Comparison of ENCODE assay signal across 36 cellular contexts in genomic region chr11:46108752-46109151, GRCh38. TPM values are rescaled to one million over a fixed set of nuclear protein-coding genes. Genes with fewer than 3 reads are reported as not detected.
DNase-seq lines count a peak whose midpoint lies in the region; ATAC-seq, FAIRE-seq and TF ChIP-seq lines count a peak whose summit lies in the region.
"Had no signal": no experiment of that assay in that cellular context is flagged by ENCODE, and none has a peak within 500 bp of the region (broad histone marks: within the 10 kb centered on the region; RNA-seq: fewer than 3 reads in every experiment).

No MANE protein-coding gene starts in this region.

- no TSS peak for BruUV-seq in K562 (replicated peaks; lab: Mats Ljungman, UMichigan)

- in situ Hi-C loops in K562 (cut with MboI) = no loop called here

- no peaks in the 10 kb centered on the region for H3K27me3 Mint-ChIP-seq in chondrocyte (ENCODE audit: low read depth)
- H3K27me3 Mint-ChIP-seq: B cell; CD4-positive, alpha-beta memory T cell; CD4-positive, alpha-beta T cell; CD4-positive, CD25-positive, alpha-beta regulatory T cell; CD8-positive, alpha-beta memory T cell had no signal

- no peaks in the 10 kb centered on the region for H3K36me3 Mint-ChIP-seq in chondrocyte (ENCODE audit: low read depth)
- H3K36me3 Mint-ChIP-seq: CD4-positive, CD25-positive, alpha-beta regulatory T cell; CD8-positive, alpha-beta T cell had no signal

- TF ChIP-seq EP300 in K562 (IDR thresholded peaks at IDR 0.05; ENCODE audit: low read length) = no peak

- TF ChIP-seq CTCF in K562 (IDR thresholded peaks at IDR 0.05 in 2 of 3, conservative IDR thresholded peaks at IDR 0.05 in 1 of 3; ENCODE audit: insufficient read depth in 2 of 3, low read depth in 1 of 3, low read length in 3 of 3) (no peak), neutrophil (IDR thresholded peaks at IDR 0.05) (no peak), WERI-Rb-1 (IDR thresholded peaks at IDR 0.05; ENCODE audit: low read depth, low read length) (no peak), chondrocyte (IDR thresholded peaks at IDR 0.05) (no peak)

- H4K20me1 ChIP-seq in Karpas-422 (ENCODE audit: insufficient read depth, low read depth, low read length) = no peaks in the 10 kb centered on the region
- no peaks in the 10 kb centered on the region for H4K20me1 ChIP-seq in K562 (replicated peaks; ENCODE audit: control insufficient read depth, insufficient read depth, low read length)

- DNase-seq in Karpas-422 (no peak), SK-N-MC (ENCODE audit: low read depth, low spot score) (no peak), K562 (ENCODE audit: extremely low read depth in 1 of 4, low spot score in 3 of 4) (no peak), WERI-Rb-1 (no peak), chondrocyte (ENCODE audit: low spot score) (no peak)
- DNase-seq in stimulated activated CD4-positive, alpha-beta T cell treated with anti-CD3 and anti-CD28 coated beads, Interleukin-4, amount 100 ng/mL, for 1 hour = no peak
- no peak for DNase-seq in stimulated activated CD4-positive, alpha-beta T cell treated with anti-CD3 and anti-CD28 coated beads, Interleukin-1b, Interleukin-23, amount 100 ng/mL, for 48 hours
- DNase-seq: 8988T; ACHN; AML-193; BE2C; C1 segment of cervical spinal cord; Caco-2; Calu3; CD4-positive, alpha-beta memory T cell; CD4-positive, alpha-beta T cell; CD4-positive, CD25-positive, alpha-beta regulatory T cell; CD8-positive, alpha-beta memory T cell; CD8-positive, alpha-beta T cell; COR-L47; DMS 273 treated with DMSO at 0.1 percent for 48 hours; DMS153; DMS53; DMS79; DMS79 treated with DMSO at 0.1 percent for 48 hours; DND-41; EL had no signal

- H2AFZ ChIP-seq in Karpas-422 (ENCODE audit: low read length) = no peak overlapping the region
- peak overlapping the region; percentile 67 for H2AFZ ChIP-seq in K562 (ENCODE audit: low read depth, low read length)

- H3K9me3 Mint-ChIP-seq in chondrocyte (ENCODE audit: low read depth) = no peaks in the 10 kb centered on the region
- H3K9me3 Mint-ChIP-seq: CD14-positive monocyte; CD4-positive, alpha-beta memory T cell; CD4-positive, alpha-beta T cell; CD4-positive, CD25-positive, alpha-beta regulatory T cell; CD8-positive, alpha-beta memory T cell; CD8-positive, alpha-beta T cell had no signal

- no peaks in the 10 kb centered on the region for H3K9me2 ChIP-seq in Karpas-422 (replicated peaks; ENCODE audit: insufficient read depth, low read length)

- ATAC-seq in K562 = no peak
- ATAC-seq: A549; CD8-positive, alpha-beta T cell had no signal

- intact Hi-C loops in K562 (cut with micrococcal nuclease) = loop anchor here (10.0 kb wide), 1 partner anchor 114 kb away; no protein-coding TSS in a partner anchor

- H3K4me3 Mint-ChIP-seq in chondrocyte (ENCODE audit: unreplicated experiment) = no peak overlapping the region
- H3K4me3 Mint-ChIP-seq: B cell; CD14-positive monocyte; CD4-positive, alpha-beta memory T cell; CD4-positive, alpha-beta T cell; CD4-positive, CD25-positive, alpha-beta regulatory T cell; CD8-positive, alpha-beta memory T cell; CD8-positive, alpha-beta T cell had no signal

- H3K9ac ChIP-seq in Karpas-422 (ENCODE audit: low read length) = no peak overlapping the region
- H3K9ac ChIP-seq in SK-N-MC (ENCODE audit: insufficient read length) = no peak overlapping the region
- H3K9ac ChIP-seq in K562 (ENCODE audit: insufficient read depth in 1 of 2, low read depth in 2 of 2, low read length in 2 of 2) = peak overlapping the region in 1 of 2 experiments; percentile 2; a peak in 1 of 4 replicates
- H3K9ac ChIP-seq: BLaER1; BLaER1 treated with 17β-estradiol and CSF1 and Interleukin-3, amounts not matched to agents 10 nM and 100 nM had no signal

- no peak overlapping the region for H3K4me3 ChIP-seq in Karpas-422 (ENCODE audit: low read length)
- no peak overlapping the region for H3K4me3 ChIP-seq in SK-N-MC
- H3K4me3 ChIP-seq in K562 = no peak overlapping the region
- H3K4me3 ChIP-seq in neutrophil (ENCODE audit: low read depth in 1 of 2, low read length in 1 of 2) = no peak overlapping the region
- H3K4me3 ChIP-seq in WERI-Rb-1 (ENCODE audit: low read depth, low read length) = no peak overlapping the region
- H3K4me3 ChIP-seq: A549; BLaER1; BLaER1 treated with 17β-estradiol and CSF1 and Interleukin-3, amounts not matched to agents 10 nM and 100 nM had no signal

- no peaks in the 10 kb centered on the region for H3K36me3 ChIP-seq in Karpas-422 (ENCODE audit: insufficient read depth, low read length)
- H3K36me3 ChIP-seq in SK-N-MC (ENCODE audit: insufficient read depth, low read length) = no peaks in the 10 kb centered on the region
- no peaks in the 10 kb centered on the region for H3K36me3 ChIP-seq in K562 (ENCODE audit: control insufficient read depth, insufficient read depth, low read length)
- H3K36me3 ChIP-seq in neutrophil = no peaks in the 10 kb centered on the region
- no peaks in the 10 kb centered on the region for H3K36me3 ChIP-seq in WERI-Rb-1
- H3K36me3 ChIP-seq: BE2C, BLaER1 had no signal

- POLR2A ChIA-PET in K562 (lab: Yijun Ruan, JAX) = interaction anchor here (0.5 kb wide), 1 partner anchor 307 kb away, joined by 3 read pairs; no protein-coding TSS in a partner anchor

- H3K9me1 ChIP-seq in K562 (ENCODE audit: control insufficient read depth, insufficient read depth, low read length) = no peaks in the 10 kb centered on the region

- peaks cover 29% of the 10 kb centered on the region for H3K4me1 Mint-ChIP-seq in chondrocyte (ENCODE audit: low read depth)

- no peak overlapping the region for H3K27ac Mint-ChIP-seq in chondrocyte (ENCODE audit: unreplicated experiment)
- H3K27ac Mint-ChIP-seq: B cell; CD4-positive, alpha-beta memory T cell; CD4-positive, alpha-beta T cell; CD4-positive, CD25-positive, alpha-beta regulatory T cell; CD8-positive, alpha-beta memory T cell; CD8-positive, alpha-beta T cell had no signal

- no peak for FAIRE-seq in K562 (lab: Jason Lieb, UNC)
- FAIRE-seq: A549, D721Med had no signal

- WGBS in K562 (ENCODE audit: insufficient coverage, low coverage, missing lambda C conversion rate) = 46% methylated on average over 2 of the region's 2 CpGs

- H3K27me3 ChIP-seq in Karpas-422 (ENCODE audit: low read length) (no peaks in the 10 kb centered on the region), K562 (ENCODE audit: control insufficient read depth in 2 of 2, insufficient read depth in 2 of 2, low read length in 2 of 2) (no peaks in the 10 kb centered on the region), neutrophil (no peaks in the 10 kb centered on the region), WERI-Rb-1 (ENCODE audit: insufficient read depth, low read depth, severe bottlenecking) (no peaks in the 10 kb centered on the region)
- H3K27me3 ChIP-seq: BE2C; BLaER1; BLaER1 treated with 17β-estradiol and CSF1 and Interleukin-3, amounts not matched to agents 10 nM and 100 nM had no signal

- H3K9me3 ChIP-seq in Karpas-422 (ENCODE audit: low read length) (no peaks in the 10 kb centered on the region), SK-N-MC (ENCODE audit: low read depth, low read length) (no peaks in the 10 kb centered on the region), K562 (replicated peaks; ENCODE audit: control insufficient read depth, insufficient read depth, low read depth, low read length) (no peaks in the 10 kb centered on the region), neutrophil (no peaks in the 10 kb centered on the region), WERI-Rb-1 (ENCODE audit: severe bottlenecking) (no peaks in the 10 kb centered on the region)
- H3K9me3 ChIP-seq: A549; BE2C; BLaER1; BLaER1 treated with 17β-estradiol and CSF1 and Interleukin-3, amounts not matched to agents 10 nM and 100 nM; Caco-2 had no signal

- H3K27ac ChIP-seq in Karpas-422 (ENCODE audit: low read length) (no peak overlapping the region), SK-N-MC (peak overlapping the region; percentile 39; the same call in 1 of the 2 replicates), K562 (ENCODE audit: extremely low read depth, low read depth, low read length) (peak overlapping the region; percentile 59; the same call in 2 of the 3 replicates), neutrophil (peak overlapping the region; percentile 9), WERI-Rb-1 (no peak overlapping the region)
- H3K27ac ChIP-seq: 22Rv1; A549; BLaER1; BLaER1 treated with 17β-estradiol and CSF1 and Interleukin-3, amounts not matched to agents 10 nM and 100 nM; C4-2B had no signal

- TF ChIP-seq POLR2A in K562 (conservative IDR thresholded peaks at IDR 0.05) = no peak

- peaks cover 71% of the 10 kb centered on the region for H3K4me1 ChIP-seq in Karpas-422 (ENCODE audit: low read length)
- peaks cover 6 to 49% of the 10 kb centered on the region in 2 experiments for H3K4me1 ChIP-seq in K562 (replicated peaks in 1 of 2; ENCODE audit: control insufficient read depth in 2 of 2, insufficient read depth in 2 of 2, low read length in 2 of 2)
- peaks cover 28 to 41% of the 10 kb centered on the region in 2 experiments for H3K4me1 ChIP-seq in neutrophil (ENCODE audit: control insufficient read depth in 1 of 2, insufficient read depth in 1 of 2, low read depth in 1 of 2, low read length in 1 of 2)
- H3K4me1 ChIP-seq: BLaER1 had no signal

- H3K79me2 ChIP-seq in Karpas-422 (ENCODE audit: low read length) (peaks cover 97% of the 10 kb centered on the region), K562 (ENCODE audit: control insufficient read depth, insufficient read depth, low read length) (peaks cover 91% of the 10 kb centered on the region)

- CTCF ChIA-PET in K562 (lab: Yijun Ruan, JAX; ENCODE audit: low intra/inter-chr PET ratio) = no interaction called here

- H3K4me2 ChIP-seq in Karpas-422 (ENCODE audit: low read depth, low read length, poor library complexity, severe bottlenecking) = peak overlapping the region; percentile 10
- peak overlapping the region; percentile 38 for H3K4me2 ChIP-seq in K562 (ENCODE audit: insufficient read depth, low read length)
- H3K4me2 ChIP-seq: A549; BLaER1; BLaER1 treated with 17β-estradiol and CSF1 and Interleukin-3, amounts not matched to agents 10 nM and 100 nM had no signal

- TF ChIP-seq RAD21 in K562 (CRISPR knock-in tag; conservative IDR thresholded peaks at IDR 0.05 in 1 of 2, IDR thresholded peaks at IDR 0.05 in 1 of 2) = no peak

RNA-seq across cellular contexts. Expression of gene PHF21A, which starts 12.5 kb away (rescaled TPM):
- 33.0 and 51.7 TPM in 2 replicates for total RNA-seq in Karpas-422 (2014; rRNA removed; shearing (Covaris generic); ENCODE audit: low replicate concordance)
- 41.0 and 108 TPM in 2 replicates for total RNA-seq in K562 (2011; cell fraction: chromatin; rRNA removed; ENCODE audit: low replicate concordance)
- 17.0 and 21.1 TPM in 2 replicates for total RNA-seq in K562 (2011; cell fraction: nucleolus; rRNA removed)
- total RNA-seq in K562 (2011; cell fraction: nucleoplasm; rRNA removed) = 27.0 and 37.7 TPM in 2 replicates
- total RNA-seq in K562 (2014; rRNA removed) (7.7 and 13.3 TPM in 2 replicates), K562 (2014; rRNA removed; fragmentation: Illumina TruSeq; extraction: Trizol) (8.6 and 9.7 TPM in 2 replicates), K562 (2015; rRNA removed; fragmentation: Illumina TruSeq; extraction: Trizol) (8.5 and 10.7 TPM in 2 replicates), K562 (2021) (20.4 and 26.6 TPM in 2 replicates), chondrocyte (35.9 to 40.7 TPM (median 36.2 TPM) in 3 replicates)
- polyA plus RNA-seq in K562 (2011; rRNA removed) (12.8 and 20.2 TPM in 2 replicates), K562 (2014; fragmentation: Illumina TruSeq; extraction: Trizol) (25.7 and 32.4 TPM in 2 replicates), K562 (2014; fragmentation: Nextera tagmentation; extraction: Ambion mirVana) (1 to 10 TPM; 1.5 to 2.2 TPM), K562 (2014; rRNA removed) (12.7 and 14.5 TPM in 2 replicates)
- 7.2 and 8.7 TPM in 2 replicates for polyA plus RNA-seq in K562 (2011; cell fraction: cytosol; rRNA removed)
- polyA plus RNA-seq in K562 (2011; cell fraction: nucleus; rRNA removed) = 33.5 and 36.9 TPM in 2 replicates
- 17.5 and 25.3 TPM in 2 replicates for polyA plus RNA-seq in K562 (2012)
- polyA minus RNA-seq in K562 (2011; rRNA and poly(A)+ RNA removed) = 12.6 and 22.6 TPM in 2 replicates
- 14.4 and 14.8 TPM in 2 replicates for polyA minus RNA-seq in K562 (2011; cell fraction: cytosol; rRNA and poly(A)+ RNA removed)
- polyA minus RNA-seq in K562 (2011; cell fraction: nucleus; rRNA and poly(A)+ RNA removed) = 11.4 and 23.0 TPM in 2 replicates

Comparison
In these comparisons a context has a peak if more than half of its experiments do, and no peak if none do; other contexts are left out.
1. H3K27ac ChIP-seq: peak in SK-N-MC (single experiment), K562 (single experiment) and neutrophil (single experiment); none in Karpas-422 (single experiment) and WERI-Rb-1 (single experiment).